8 cellular contexts compared by ENCODE assay signal in the genomic region with DNA sequence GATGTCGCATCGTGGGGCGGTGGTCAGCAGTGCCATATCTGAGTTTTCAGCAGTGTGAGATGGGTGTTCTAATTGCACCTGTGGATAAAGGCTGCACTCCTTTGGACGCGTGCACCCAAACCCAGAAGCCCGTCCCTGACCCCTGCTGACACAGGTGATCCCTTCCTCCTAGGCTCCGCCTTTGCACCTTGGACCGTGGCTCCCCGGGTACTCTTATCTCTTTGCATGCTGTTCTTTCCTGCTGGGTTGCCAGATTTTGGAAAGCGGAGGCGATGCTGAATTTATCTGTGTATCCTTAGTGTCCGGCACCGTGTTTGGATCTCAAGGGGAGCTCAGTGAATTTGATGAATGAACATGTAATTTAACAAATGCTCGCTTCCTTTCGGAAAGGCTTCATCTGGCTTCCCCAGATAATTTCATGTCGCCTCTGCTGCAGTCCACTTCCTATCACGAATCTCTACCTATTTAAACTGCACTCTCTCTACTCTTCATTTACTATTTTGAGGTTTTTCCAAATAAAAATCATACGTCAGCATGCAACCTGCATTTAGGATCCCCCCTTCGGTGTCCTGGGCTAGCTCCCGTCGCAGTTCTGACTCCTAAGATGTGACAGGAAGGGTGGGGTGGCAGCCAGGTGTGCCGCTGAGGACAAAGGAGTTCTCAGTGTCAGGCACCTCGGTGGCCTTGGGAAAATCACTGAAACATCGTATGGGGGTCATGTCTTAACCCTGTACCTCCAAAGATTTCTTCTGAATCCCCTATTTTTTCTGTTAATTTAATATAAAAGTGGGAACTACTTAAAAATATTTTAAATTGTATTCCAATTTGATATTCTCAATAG. TPM values are rescaled to one million over a fixed set of nuclear protein-coding genes. Genes with fewer than 3 reads are reported as not detected.
DNase-seq lines count a peak whose midpoint lies in the region; ATAC-seq, FAIRE-seq and TF ChIP-seq lines count a peak whose summit lies in the region.

No MANE protein-coding gene starts in this region.

- no peak; the same call in 1 of the 2 replicates for TF ChIP-seq RAD21 in HCT116 (IDR thresholded peaks at IDR 0.05; ENCODE audit: low read depth)

- H3K9ac ChIP-seq in HCT116 (ENCODE audit: low read length) (peak overlapping the region; percentile 80), stomach smooth muscle (ENCODE audit: low read length in 2 of 2) (peak overlapping the region; percentile 68 to 82)

- peaks cover 34% of the 10 kb centered on the region for H3K79me2 ChIP-seq in HCT116 (ENCODE audit: insufficient read depth, low read length)

- peak overlapping the region; percentile 89 for H2AFZ ChIP-seq in HCT116 (ENCODE audit: low read depth, low read length, poor library complexity, severe bottlenecking)

- no peaks in the 10 kb centered on the region for H4K20me1 ChIP-seq in HCT116 (ENCODE audit: insufficient read depth)

- no peaks in the 10 kb centered on the region for H3K9me2 ChIP-seq in HCT116 (ENCODE audit: insufficient read depth)

- TSS peak; percentile 64 for BruUV-seq in HCT116 (replicated peaks; lab: Mats Ljungman, UMichigan)

- H3K9me3 ChIP-seq in HCT116 (ENCODE audit: control insufficient read depth in 1 of 2, insufficient read depth in 1 of 2, low read depth in 1 of 2, low read length in 2 of 2) (no peaks in the 10 kb centered on the region), stomach smooth muscle (ENCODE audit: control insufficient read depth in 2 of 2, low read length in 2 of 2) (no peaks in the 10 kb centered on the region)

- DNase-seq in DMS79 treated with DMSO at 0.1 percent for 48 hours (lab: John Stamatoyannopoulos, UW) (peak; percentile 95), HCT116 (ENCODE audit: low read depth, low spot score) (peak; percentile 57), NCI-H748 (lab: John Stamatoyannopoulos, UW; ENCODE audit: unreplicated experiment) (peak; percentile 87), bronchial epithelial cell (ENCODE audit: low read depth) (no peak), left lobe of liver (ENCODE audit: low spot score) (peak; percentile 91), dedifferentiated amniotic fluid mesenchymal stem cell (ENCODE audit: extremely low spot score) (no peak)

- CTCF ChIA-PET in HCT116 (lab: Charles Lee) = interaction anchor here (0.7 to 2.8 kb wide), 5 partner anchors 9 to 163 kb away, joined by 3 to 102 read pairs (median 4); no protein-coding TSS in a partner anchor

- H3K4me3 ChIP-seq in HCT116 (replicated peaks in 1 of 2; ENCODE audit: low read depth in 1 of 2, low read length in 2 of 2) = peak overlapping the region; percentile 75 to 78
- H3K4me3 ChIP-seq in bronchial epithelial cell (ENCODE audit: low read depth, low read length) = peak overlapping the region; percentile 88
- H3K4me3 ChIP-seq in stomach smooth muscle (ENCODE audit: low read length in 2 of 2) = peak overlapping the region; percentile 82 to 83

- peak overlapping the region; percentile 96 for H3K4me2 ChIP-seq in HCT116 (ENCODE audit: low read length)

- ATAC-seq in HCT116 (peak; percentile 73), left lobe of liver (peak; percentile 77), GM19328 (IDR thresholded peaks at IDR 0.05; ENCODE audit: unreplicated experiment) (no peak)

- H3K36me3 ChIP-seq in HCT116 (ENCODE audit: control insufficient read depth in 1 of 2, insufficient read depth in 2 of 2, low read length in 2 of 2) (peaks cover 0 to 3% of the 10 kb centered on the region in 2 experiments; a peak in 1 of 4 replicates), bronchial epithelial cell (ENCODE audit: control insufficient read depth, insufficient read depth, low read length) (peaks cover 4% of the 10 kb centered on the region), stomach smooth muscle (ENCODE audit: control insufficient read depth in 2 of 2, insufficient read depth in 2 of 2, low read length in 2 of 2) (no peaks in the 10 kb centered on the region)

- FAIRE-seq in bronchial epithelial cell (lab: Jason Lieb, UNC) = no peak

- no peak for TF ChIP-seq CTCF in HCT116 (IDR thresholded peaks at IDR 0.05 in 2 of 3, conservative IDR thresholded peaks at IDR 0.05 in 1 of 3; ENCODE audit: borderline replicate concordance in 1 of 3, insufficient read depth in 1 of 3, low read depth in 2 of 3, low read length in 2 of 3)
- TF ChIP-seq CTCF in bronchial epithelial cell (IDR thresholded peaks at IDR 0.05; ENCODE audit: insufficient read depth, low read length, severe bottlenecking) = peak; percentile 0

- H3K27me3 ChIP-seq in HCT116 (ENCODE audit: insufficient read depth, low read length) (no peaks in the 10 kb centered on the region), bronchial epithelial cell (ENCODE audit: control insufficient read depth, insufficient read depth, low read length) (no peaks in the 10 kb centered on the region), stomach smooth muscle (ENCODE audit: control insufficient read depth in 1 of 2, insufficient read depth in 2 of 2, low read length in 2 of 2) (no peaks in the 10 kb centered on the region)

- no peak for TF ChIP-seq POLR2A in HCT116 (IDR thresholded peaks at IDR 0.05; ENCODE audit: borderline replicate concordance, extremely low read depth, insufficient read depth, insufficient read length)

- POLR2A ChIA-PET in HCT116 (lab: Charles Lee) = interaction anchor here (1.1 to 1.6 kb wide), 3 partner anchors 101 to 107 kb away, joined by 4 to 13 read pairs (median 10); no protein-coding TSS in a partner anchor

- intact Hi-C loops in HCT116 (cut with micrococcal nuclease) = loop anchor here (2.0 to 5.0 kb wide), 3 partner anchors 241 to 836 kb away; a partner anchor contains a TSS

- H3K27ac ChIP-seq in HCT116 (ENCODE audit: low read depth, low read length) (peak overlapping the region; percentile 92), stomach smooth muscle (ENCODE audit: low read length) (no peak overlapping the region)

- H3K4me1 ChIP-seq in HCT116 (ENCODE audit: control insufficient read depth in 1 of 2, insufficient read depth in 2 of 2, low read length in 2 of 2) (peaks cover 13 to 33% of the 10 kb centered on the region in 2 experiments), stomach smooth muscle (ENCODE audit: control insufficient read depth, insufficient read depth, low read length) (peaks cover 8% of the 10 kb centered on the region)

- RAD21 ChIA-PET in HCT116 (lab: Charles Lee; ENCODE audit: low non-redundant PET in 1 of 2, low total read pairs in 2 of 2, uncharacterized antibody in 2 of 2, unreplicated experiment in 2 of 2) = interaction anchor here (0.6 to 1.8 kb wide), 5 partner anchors 92 to 106 kb away, joined by 3 to 13 read pairs (median 6); no protein-coding TSS in a partner anchor

TF ChIP-seq in HCT116, 20 proteins besides CTCF, POLR2A, EP300 and RAD21:
- TF ChIP-seq SIN3A (IDR thresholded peaks at IDR 0.05; ENCODE audit: low read depth) (0 out of 2 replicates have a peak, but pooled peaks have one; percentile 33), SP1 (IDR thresholded peaks at IDR 0.05; ENCODE audit: low read depth) (peak; percentile 38), POLR2AphosphoS5 (IDR thresholded peaks at IDR 0.05; ENCODE audit: low read depth, low read length) (no peak), TCF7L2 (IDR thresholded peaks at IDR 0.05; ENCODE audit: borderline replicate concordance, extremely low read depth, insufficient read depth, insufficient read length) (peak; percentile 6)
- TF ChIP-seq, protein P1, sequence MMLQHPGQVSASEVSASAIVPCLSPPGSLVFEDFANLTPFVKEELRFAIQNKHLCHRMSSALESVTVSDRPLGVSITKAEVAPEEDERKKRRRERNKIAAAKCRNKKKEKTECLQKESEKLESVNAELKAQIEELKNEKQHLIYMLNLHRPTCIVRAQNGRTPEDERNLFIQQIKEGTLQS (IDR thresholded peaks at IDR 0.05) = no peak
- TF ChIP-seq, protein P2, sequence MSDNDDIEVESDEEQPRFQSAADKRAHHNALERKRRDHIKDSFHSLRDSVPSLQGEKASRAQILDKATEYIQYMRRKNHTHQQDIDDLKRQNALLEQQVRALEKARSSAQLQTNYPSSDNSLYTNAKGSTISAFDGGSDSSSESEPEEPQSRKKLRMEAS (IDR thresholded peaks at IDR 0.05) = peak; percentile 59

RNA-seq across cellular contexts. Expression of a gene that starts 0.8 kb away (rescaled TPM):
- total RNA-seq in HCT116 (2021; ENCODE audit: unreplicated experiment) (85.9 TPM), bronchial epithelial cell (161 and 401 TPM in 2 replicates), left lobe of liver (36.4 TPM)
- polyA plus RNA-seq in HCT116 (2012) = 41.4 and 43.8 TPM in 2 replicates

RNA-seq across cellular contexts. Expression of a gene that starts 53.8 kb away (rescaled TPM):
- total RNA-seq in HCT116 (2021; ENCODE audit: unreplicated experiment) (3.8 TPM), bronchial epithelial cell (10.3 and 14.2 TPM in 2 replicates), left lobe of liver (0.18 TPM)
- 4.0 and 4.4 TPM in 2 replicates for polyA plus RNA-seq in HCT116 (2012)

Comparison
In these comparisons a context has a peak if more than half of its experiments do, and no peak if none do; other contexts are left out.
1. DNase-seq: peak in DMS79 treated with DMSO at 0.1 percent for 48 hours (single experiment), HCT116 (single experiment), NCI-H748 (single experiment) and left lobe of liver (single experiment); none in bronchial epithelial cell (single experiment) and dedifferentiated amniotic fluid mesenchymal stem cell (single experiment).
2. Peak in every context shown above with its lines, with median percentiles within 50 percentile points of each other: H3K4me3 ChIP-seq.